ENCODE assay signal across 21 cellular contexts in genomic region chr4:20490734-20491133, GRCh38.
"Had no signal": no experiment of that assay in that cellular context is flagged by ENCODE, and none has a peak within 500 bp of the region (broad histone marks: within the 10 kb centered on the region; RNA-seq: fewer than 3 reads in every experiment).

No MANE protein-coding gene starts in this region.

- H3K9me3 ChIP-seq: adrenal gland, mucosa of descending colon, neutrophil, right atrium auricular region, tibial artery, vagina had no signal

- H3K27me3 ChIP-seq: adrenal gland, neutrophil, right atrium auricular region, tibial artery, vagina had no signal

- H3K4me3 ChIP-seq: adrenal gland, mucosa of descending colon, right atrium auricular region, tibial artery, vagina had no signal

- H3K27ac ChIP-seq: adrenal gland, neutrophil, parathyroid adenoma, right atrium auricular region, tibial artery, vagina had no signal

- DNase-seq: activated CD4-positive, alpha-beta T cell treated with anti-CD3 and anti-CD28 coated beads for 48 hours; activated CD8-positive, alpha-beta T cell treated with anti-CD3 and anti-CD28 coated beads for 36 hours; activated effector memory CD4-positive, alpha-beta T cell treated with Interleukin-2 at 50 U/mL for 16 hours; activated T-cell treated with anti-CD3 and anti-CD28 coated beads, Interleukin-2, amount 50 U/mL, for 4 hours; adrenal gland; central memory CD4-positive, alpha-beta T cell; cortex of kidney; effector CD4-positive, alpha-beta T cell; mucosa of descending colon; naive thymus-derived CD8-positive, alpha-beta T cell; small intestine; stimulated activated CD4-positive, alpha-beta T cell treated with anti-CD3 and anti-CD28 coated beads, Interleukin-4, amount 100 ng/mL, for 24 hours; stimulated activated naive CD4-positive, alpha-beta T cell; T-cell; T-helper 9 cell; tibial artery had no signal

- H3K36me3 ChIP-seq: adrenal gland, neutrophil, right atrium auricular region had no signal

- H3K4me1 ChIP-seq: parathyroid adenoma, right atrium auricular region, vagina had no signal

- ATAC-seq: activated CD8-positive, alpha-beta T cell treated with anti-CD3 and anti-CD28 coated beads for 36 hours; activated T-cell treated with anti-CD3 and anti-CD28 coated beads, Interleukin-2, amount 50 U/mL, for 4 hours; left lobe of liver; mucosa of descending colon; naive thymus-derived CD8-positive, alpha-beta T cell; T-cell had no signal
